In genomic region chr7:2616387-2616966, GRCh38 we compare ENCODE assay signal across 30 cellular contexts.
"Had no signal": no experiment of that assay in that cellular context is flagged by ENCODE, and none has a peak within 500 bp of the region (broad histone marks: within the 10 kb centered on the region; RNA-seq: fewer than 3 reads in every experiment).

No MANE protein-coding gene starts in this region.

- FAIRE-seq: endothelial cell of umbilical vein, pancreas, small intestine, TTC549 had no signal

- H3K36me3 ChIP-seq: adrenal gland, cardiac muscle cell, colonic mucosa, gastroesophageal sphincter, pancreas, prostate gland, sigmoid colon, tibial nerve had no signal

- DNase-seq: activated CD4-positive, alpha-beta memory T cell treated with anti-CD3 and anti-CD28 coated beads for 36 hours; activated CD4-positive, alpha-beta T cell treated with anti-CD3 and anti-CD28 coated beads, Interleukin-2, amount 10 ng/mL, durations not matched to agents 24 days and 14 days; activated CD4-positive, CD25-positive, alpha-beta regulatory T cell treated with anti-CD3 and anti-CD28 coated beads, Interleukin-2, amount 50 U/mL, for 72 hours; activated CD8-positive, alpha-beta memory T cell treated with anti-CD3 and anti-CD28 coated beads, Interleukin-2, amount 50 U/mL, for 4 hours; activated effector memory CD4-positive, alpha-beta T cell treated with anti-CD3 and anti-CD28 coated beads, Interleukin-2, amount 50 U/mL, for 16 hours; activated naive CD4-positive, alpha-beta T cell treated with anti-CD3 and anti-CD28 coated beads for 36 hours; activated naive CD8-positive, alpha-beta T cell treated with anti-CD3 and anti-CD28 coated beads for 36 hours; activated T-cell treated with anti-CD3 and anti-CD28 coated beads, Interleukin-2, amount 50 U/mL, for 1 hour; adrenal gland; aorta; body of pancreas; cerebellar nuclear complex; colonic mucosa; effector memory CD8-positive, alpha-beta T cell; natural killer cell; pancreas; sigmoid colon; stimulated activated CD4-positive, alpha-beta T cell treated with anti-CD3 and anti-CD28 coated beads, Interleukin-4, amount 100 ng/mL, for 24 hours; SW 1271; T-helper 9 cell had no signal

- H3K9me3 ChIP-seq: adrenal gland, body of pancreas, colonic mucosa, gastroesophageal sphincter, pancreas, prostate gland, sigmoid colon, tibial nerve had no signal

- H3K27me3 ChIP-seq: adrenal gland, body of pancreas, cardiac muscle cell, colonic mucosa, dorsolateral prefrontal cortex, gastroesophageal sphincter, pancreas, sigmoid colon, tibial nerve had no signal

- ATAC-seq: body of pancreas; effector memory CD8-positive, alpha-beta T cell; gastroesophageal sphincter; natural killer cell; pancreas; stimulated activated effector memory CD8-positive, alpha-beta T cell treated with anti-CD3 and anti-CD28 coated beads, Interleukin-12 subunit alpha, Interleukin-12 subunit beta, amount 100 ng/mL, for 72 hours had no signal

- H3K4me3 ChIP-seq: adrenal gland, body of pancreas, cardiac muscle cell, colonic mucosa, gastroesophageal sphincter, pancreas, prostate gland had no signal

- H3K27ac ChIP-seq: body of pancreas, cardiac muscle cell, colonic mucosa, gastroesophageal sphincter, pancreas, prostate gland, sigmoid colon, VCaP had no signal
